Comparison of ENCODE assay signal across 26 cellular contexts in genomic region chr5:127013407-127013806, GRCh38. TPM values are rescaled to one million over a fixed set of nuclear protein-coding genes. Genes with fewer than 3 reads are reported as not detected.
DNase-seq lines count a peak whose midpoint lies in the region; ATAC-seq, FAIRE-seq and TF ChIP-seq lines count a peak whose summit lies in the region.
"Had no signal": no experiment of that assay in that cellular context is flagged by ENCODE, and none has a peak within 500 bp of the region (broad histone marks: within the 10 kb centered on the region; RNA-seq: fewer than 3 reads in every experiment).

No MANE protein-coding gene starts in this region.

- peak overlapping the region; percentile 5; the same call in 1 of the 2 replicates for H3K27ac ChIP-seq in ACC112 (ENCODE audit: low read depth, low read length)
- H3K27ac ChIP-seq: body of pancreas, esophagus squamous epithelium, tibial artery, WERI-Rb-1 had no signal

- peaks cover 36% of the 10 kb centered on the region for H3K4me1 ChIP-seq in ACC112 (ENCODE audit: control insufficient read depth, insufficient read depth, low read length, unreplicated experiment)
- H3K4me1 ChIP-seq: body of pancreas had no signal

- no peaks in the 10 kb centered on the region for H3K79me2 ChIP-seq in ACC112 (ENCODE audit: control insufficient read depth, insufficient read depth, low read length, unreplicated experiment)

- H3K27ac Mint-ChIP-seq in memory B cell = peak overlapping the region; percentile 41
- H3K27ac Mint-ChIP-seq: activated naive CD8-positive, alpha-beta T cell treated with anti-CD3 and anti-CD28 coated beads, Interleukin-2, amount 50 U/mL, for 24 hours; CD4-positive, alpha-beta memory T cell; stimulated activated naive CD8-positive, alpha-beta T cell treated with anti-CD3 and anti-CD28 coated beads, Interleukin-15, amount 100 ng/mL, for 72 hours had no signal

- FAIRE-seq in GM18507 (lab: Jason Lieb, UNC) (peak; percentile 44), frontal cortex (lab: Jason Lieb, UNC) (no peak)

- no peaks in the 10 kb centered on the region for H3K27me3 Mint-ChIP-seq in memory B cell
- H3K27me3 Mint-ChIP-seq: activated naive CD8-positive, alpha-beta T cell treated with anti-CD3 and anti-CD28 coated beads, Interleukin-2, amount 50 U/mL, for 24 hours; stimulated activated naive CD8-positive, alpha-beta T cell treated with anti-CD3 and anti-CD28 coated beads, Interleukin-15, amount 100 ng/mL, for 72 hours had no signal

- ATAC-seq in memory B cell (ENCODE audit: low read depth) = no peak
- ATAC-seq in GM19452 (IDR thresholded peaks at IDR 0.05; ENCODE audit: unreplicated experiment) = no peak
- ATAC-seq: activated naive CD8-positive, alpha-beta T cell treated with anti-CD3 and anti-CD28 coated beads, Interleukin-2, amount 50 U/mL, for 24 hours; body of pancreas; naive thymus-derived CD4-positive, alpha-beta T cell; PC-3; stimulated activated naive CD8-positive, alpha-beta T cell treated with anti-CD3 and anti-CD28 coated beads, Interleukin-15, amount 100 ng/mL, for 72 hours had no signal

- peak overlapping the region; percentile 44 for H3K4me3 Mint-ChIP-seq in memory B cell
- H3K4me3 Mint-ChIP-seq: activated naive CD8-positive, alpha-beta T cell treated with anti-CD3 and anti-CD28 coated beads, Interleukin-2, amount 50 U/mL, for 24 hours; stimulated activated naive CD8-positive, alpha-beta T cell treated with anti-CD3 and anti-CD28 coated beads, Interleukin-15, amount 100 ng/mL, for 72 hours had no signal

- H3K36me3 ChIP-seq in ACC112 (ENCODE audit: insufficient read depth, low read length) = no peaks in the 10 kb centered on the region
- H3K36me3 ChIP-seq: esophagus squamous epithelium, tibial artery, WERI-Rb-1 had no signal

- H3K4me1 Mint-ChIP-seq in memory B cell = peaks cover 37% of the 10 kb centered on the region

- DNase-seq in GM18507 (ENCODE audit: extremely low spot score, insufficient read length, low read depth) (no peak), memory B cell (ENCODE audit: low spot score in 2 of 2) (no peak), HT-29 (ENCODE audit: low spot score) (no peak), frontal cortex (ENCODE audit: low spot score in 2 of 2) (no peak), NCI-H1092 treated with DMSO at 0.1 percent for 48 hours (lab: John Stamatoyannopoulos, UW) (no peak)
- DNase-seq: activated gamma-delta T cell; activated naive CD8-positive, alpha-beta T cell treated with anti-CD3 and anti-CD28 coated beads, Interleukin-2, amount 50 U/mL, for 24 hours; body of pancreas; CD4-positive, alpha-beta memory T cell; DMS 273 treated with DMSO at 0.1 percent for 48 hours; effector CD4-positive, alpha-beta T cell; esophagus squamous epithelium; mesendoderm; naive thymus-derived CD4-positive, alpha-beta T cell; NCI-H1105; NCI-H2029 treated with DMSO at 0.1 percent for 48 hours; PC-3; SIG-M5; stimulated activated CD4-positive, alpha-beta T cell treated with anti-CD3 and anti-CD28 coated beads, Interleukin-12 subunit alpha, Interleukin-12 subunit beta, amount 100 ng/mL, for 4 hours; stimulated activated CD4-positive, alpha-beta T cell treated with anti-CD3 and anti-CD28 coated beads, Interleukin-4, amount 100 ng/mL, for 4 hours; stimulated activated naive CD8-positive, alpha-beta T cell treated with anti-CD3 and anti-CD28 coated beads, Interleukin-15, amount 100 ng/mL, for 72 hours; tibial artery; WERI-Rb-1 had no signal

- no peak for TF ChIP-seq CTCF in WI38 (IDR thresholded peaks at IDR 0.05; ENCODE audit: low read depth, low read length)

- peak overlapping the region; percentile 72 for H2AFZ ChIP-seq in ACC112 (ENCODE audit: low read length, unreplicated experiment)

- H3K4me3 ChIP-seq in ACC112 (ENCODE audit: low read depth, low read length) (peak overlapping the region; percentile 60), WI38 (ENCODE audit: low read depth, low read length) (peak overlapping the region; percentile 22)
- H3K4me3 ChIP-seq: body of pancreas, esophagus squamous epithelium, tibial artery had no signal

- no peaks in the 10 kb centered on the region for H3K27me3 ChIP-seq in ACC112 (ENCODE audit: insufficient read depth, low read length)
- H3K27me3 ChIP-seq: body of pancreas, esophagus squamous epithelium, tibial artery had no signal

- no peaks in the 10 kb centered on the region for H3K9me3 Mint-ChIP-seq in memory B cell

- H3K36me3 Mint-ChIP-seq in memory B cell = peaks cover 7% of the 10 kb centered on the region
- H3K36me3 Mint-ChIP-seq: CD4-positive, alpha-beta memory T cell had no signal

RNA-seq across cellular contexts. Expression of gene MARCHF3, which starts 17.0 kb away (rescaled TPM):
- total RNA-seq in HT-29 (2014; rRNA removed; shearing (Covaris generic)) = 18.2 and 32.5 TPM in 2 replicates
- 28.1 TPM for total RNA-seq in frontal cortex

RNA-seq across cellular contexts. Expression of gene C5orf63, which starts 59.9 kb away (rescaled TPM):
- 4.4 and 8.1 TPM in 2 replicates for total RNA-seq in HT-29 (2014; rRNA removed; shearing (Covaris generic))
- 7.7 TPM for total RNA-seq in frontal cortex
